Comparison of ENCODE assay signal across 1 cellular context in genomic region chr15:92878593-92879053, GRCh38.
TF ChIP-seq lines count a peak whose summit lies in the region.

No MANE protein-coding gene starts in this region.

TF ChIP-seq in K562, 482 proteins besides CTCF, POLR2A, EP300 and RAD21 (continued from another document and continues in another):
- TF ChIP-seq CTCFL (IDR thresholded peaks at IDR 0.05; ENCODE audit: borderline replicate concordance, insufficient read depth, low read depth, low read length, poor library complexity, severe bottlenecking) (no peak), ESRRA (IDR thresholded peaks at IDR 0.05; ENCODE audit: borderline replicate concordance, low read depth) (peak; percentile 100), TCF7L2 (IDR thresholded peaks at IDR 0.05; ENCODE audit: low read depth, low read length) (peak; percentile 12; the same call in 1 of the 2 replicates), UBTF (IDR thresholded peaks at IDR 0.05; ENCODE audit: borderline replicate concordance in 1 of 2, low read depth in 2 of 2, low read length in 2 of 2) (no peak), FOXK1 (CRISPR knock-in tag; IDR thresholded peaks at IDR 0.05; ENCODE audit: borderline replicate concordance) (no peak), USF2 (CRISPR knock-in tag; IDR thresholded peaks at IDR 0.05) (no peak; the same call in none of the 2 replicates), HNRNPLL (IDR thresholded peaks at IDR 0.05; ENCODE audit: low read depth, low read length, poor library complexity, severe bottlenecking) (no peak), DNMT1 (IDR thresholded peaks at IDR 0.05) (0 out of 2 replicates have a peak, but pooled peaks have one; percentile 40), NCOA1 (IDR thresholded peaks at IDR 0.05; ENCODE audit: low read depth) (peak; percentile 68; the same call in 1 of the 2 replicates), ZNF316 (IDR thresholded peaks at IDR 0.05) (peak; percentile 26; the same call in 1 of the 2 replicates), FOSL1 (tag; conservative IDR thresholded peaks at IDR 0.05) (peak; percentile 52), ZEB2 (IDR thresholded peaks at IDR 0.05) (peak; percentile 65), POLR2AphosphoS2 (IDR thresholded peaks at IDR 0.05; ENCODE audit: low read length) (no peak), ZNF780A (CRISPR knock-in tag; IDR thresholded peaks at IDR 0.05) (no peak), GTF2F1 (IDR thresholded peaks at IDR 0.05; ENCODE audit: low read depth, low read length) (no peak), TAF7 (tag; IDR thresholded peaks at IDR 0.05) (no peak), HMG20B (CRISPR knock-in tag; IDR thresholded peaks at IDR 0.05) (no peak), TFAM (CRISPR knock-in tag; conservative IDR thresholded peaks at IDR 0.05) (no peak), PCBP2 (IDR thresholded peaks at IDR 0.05; ENCODE audit: low read depth, low read length, poor library complexity, severe bottlenecking) (no peak), ZNF175 (CRISPR knock-in tag; IDR thresholded peaks at IDR 0.05; ENCODE audit: low read depth) (peak; percentile 46; the same call in 1 of the 2 replicates), ZNF764 (CRISPR knock-in tag; IDR thresholded peaks at IDR 0.05; ENCODE audit: low read depth) (no peak), ZNF507 (tag; conservative IDR thresholded peaks at IDR 0.05) (no peak), PKNOX1 (IDR thresholded peaks at IDR 0.05) (peak; percentile 39; the same call in 1 of the 2 replicates), SMAD4 (CRISPR knock-in tag; conservative IDR thresholded peaks at IDR 0.05) (no peak)
- TF ChIP-seq, protein P1, sequence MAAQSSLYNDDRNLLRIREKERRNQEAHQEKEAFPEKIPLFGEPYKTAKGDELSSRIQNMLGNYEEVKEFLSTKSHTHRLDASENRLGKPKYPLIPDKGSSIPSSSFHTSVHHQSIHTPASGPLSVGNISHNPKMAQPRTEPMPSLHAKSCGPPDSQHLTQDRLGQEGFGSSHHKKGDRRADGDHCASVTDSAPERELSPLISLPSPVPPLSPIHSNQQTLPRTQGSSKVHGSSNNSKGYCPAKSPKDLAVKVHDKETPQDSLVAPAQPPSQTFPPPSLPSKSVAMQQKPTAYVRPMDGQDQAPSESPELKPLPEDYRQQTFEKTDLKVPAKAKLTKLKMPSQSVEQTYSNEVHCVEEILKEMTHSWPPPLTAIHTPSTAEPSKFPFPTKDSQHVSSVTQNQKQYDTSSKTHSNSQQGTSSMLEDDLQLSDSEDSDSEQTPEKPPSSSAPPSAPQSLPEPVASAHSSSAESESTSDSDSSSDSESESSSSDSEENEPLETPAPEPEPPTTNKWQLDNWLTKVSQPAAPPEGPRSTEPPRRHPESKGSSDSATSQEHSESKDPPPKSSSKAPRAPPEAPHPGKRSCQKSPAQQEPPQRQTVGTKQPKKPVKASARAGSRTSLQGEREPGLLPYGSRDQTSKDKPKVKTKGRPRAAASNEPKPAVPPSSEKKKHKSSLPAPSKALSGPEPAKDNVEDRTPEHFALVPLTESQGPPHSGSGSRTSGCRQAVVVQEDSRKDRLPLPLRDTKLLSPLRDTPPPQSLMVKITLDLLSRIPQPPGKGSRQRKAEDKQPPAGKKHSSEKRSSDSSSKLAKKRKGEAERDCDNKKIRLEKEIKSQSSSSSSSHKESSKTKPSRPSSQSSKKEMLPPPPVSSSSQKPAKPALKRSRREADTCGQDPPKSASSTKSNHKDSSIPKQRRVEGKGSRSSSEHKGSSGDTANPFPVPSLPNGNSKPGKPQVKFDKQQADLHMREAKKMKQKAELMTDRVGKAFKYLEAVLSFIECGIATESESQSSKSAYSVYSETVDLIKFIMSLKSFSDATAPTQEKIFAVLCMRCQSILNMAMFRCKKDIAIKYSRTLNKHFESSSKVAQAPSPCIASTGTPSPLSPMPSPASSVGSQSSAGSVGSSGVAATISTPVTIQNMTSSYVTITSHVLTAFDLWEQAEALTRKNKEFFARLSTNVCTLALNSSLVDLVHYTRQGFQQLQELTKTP (IDR thresholded peaks at IDR 0.05; ENCODE audit: low read depth in 1 of 2, partially characterized antibody in 2 of 2) = peak in 1 of 2 experiments; percentile 71
- TF ChIP-seq, protein P2, sequence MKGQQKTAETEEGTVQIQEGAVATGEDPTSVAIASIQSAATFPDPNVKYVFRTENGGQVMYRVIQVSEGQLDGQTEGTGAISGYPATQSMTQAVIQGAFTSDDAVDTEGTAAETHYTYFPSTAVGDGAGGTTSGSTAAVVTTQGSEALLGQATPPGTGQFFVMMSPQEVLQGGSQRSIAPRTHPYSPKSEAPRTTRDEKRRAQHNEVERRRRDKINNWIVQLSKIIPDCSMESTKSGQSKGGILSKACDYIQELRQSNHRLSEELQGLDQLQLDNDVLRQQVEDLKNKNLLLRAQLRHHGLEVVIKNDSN (CRISPR knock-in tag; IDR thresholded peaks at IDR 0.05) = peak; percentile 40; the same call in 1 of the 2 replicates
- TF ChIP-seq, protein P3, sequence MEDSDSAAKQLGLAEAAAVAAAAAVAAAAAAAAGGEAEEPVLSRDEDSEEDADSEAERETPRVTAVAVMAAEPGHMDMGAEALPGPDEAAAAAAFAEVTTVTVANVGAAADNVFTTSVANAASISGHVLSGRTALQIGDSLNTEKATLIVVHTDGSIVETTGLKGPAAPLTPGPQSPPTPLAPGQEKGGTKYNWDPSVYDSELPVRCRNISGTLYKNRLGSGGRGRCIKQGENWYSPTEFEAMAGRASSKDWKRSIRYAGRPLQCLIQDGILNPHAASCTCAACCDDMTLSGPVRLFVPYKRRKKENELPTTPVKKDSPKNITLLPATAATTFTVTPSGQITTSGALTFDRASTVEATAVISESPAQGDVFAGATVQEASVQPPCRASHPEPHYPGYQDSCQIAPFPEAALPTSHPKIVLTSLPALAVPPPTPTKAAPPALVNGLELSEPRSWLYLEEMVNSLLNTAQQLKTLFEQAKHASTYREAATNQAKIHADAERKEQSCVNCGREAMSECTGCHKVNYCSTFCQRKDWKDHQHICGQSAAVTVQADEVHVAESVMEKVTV (CRISPR knock-in tag; IDR thresholded peaks at IDR 0.05) = no peak
- TF ChIP-seq, protein P4, sequence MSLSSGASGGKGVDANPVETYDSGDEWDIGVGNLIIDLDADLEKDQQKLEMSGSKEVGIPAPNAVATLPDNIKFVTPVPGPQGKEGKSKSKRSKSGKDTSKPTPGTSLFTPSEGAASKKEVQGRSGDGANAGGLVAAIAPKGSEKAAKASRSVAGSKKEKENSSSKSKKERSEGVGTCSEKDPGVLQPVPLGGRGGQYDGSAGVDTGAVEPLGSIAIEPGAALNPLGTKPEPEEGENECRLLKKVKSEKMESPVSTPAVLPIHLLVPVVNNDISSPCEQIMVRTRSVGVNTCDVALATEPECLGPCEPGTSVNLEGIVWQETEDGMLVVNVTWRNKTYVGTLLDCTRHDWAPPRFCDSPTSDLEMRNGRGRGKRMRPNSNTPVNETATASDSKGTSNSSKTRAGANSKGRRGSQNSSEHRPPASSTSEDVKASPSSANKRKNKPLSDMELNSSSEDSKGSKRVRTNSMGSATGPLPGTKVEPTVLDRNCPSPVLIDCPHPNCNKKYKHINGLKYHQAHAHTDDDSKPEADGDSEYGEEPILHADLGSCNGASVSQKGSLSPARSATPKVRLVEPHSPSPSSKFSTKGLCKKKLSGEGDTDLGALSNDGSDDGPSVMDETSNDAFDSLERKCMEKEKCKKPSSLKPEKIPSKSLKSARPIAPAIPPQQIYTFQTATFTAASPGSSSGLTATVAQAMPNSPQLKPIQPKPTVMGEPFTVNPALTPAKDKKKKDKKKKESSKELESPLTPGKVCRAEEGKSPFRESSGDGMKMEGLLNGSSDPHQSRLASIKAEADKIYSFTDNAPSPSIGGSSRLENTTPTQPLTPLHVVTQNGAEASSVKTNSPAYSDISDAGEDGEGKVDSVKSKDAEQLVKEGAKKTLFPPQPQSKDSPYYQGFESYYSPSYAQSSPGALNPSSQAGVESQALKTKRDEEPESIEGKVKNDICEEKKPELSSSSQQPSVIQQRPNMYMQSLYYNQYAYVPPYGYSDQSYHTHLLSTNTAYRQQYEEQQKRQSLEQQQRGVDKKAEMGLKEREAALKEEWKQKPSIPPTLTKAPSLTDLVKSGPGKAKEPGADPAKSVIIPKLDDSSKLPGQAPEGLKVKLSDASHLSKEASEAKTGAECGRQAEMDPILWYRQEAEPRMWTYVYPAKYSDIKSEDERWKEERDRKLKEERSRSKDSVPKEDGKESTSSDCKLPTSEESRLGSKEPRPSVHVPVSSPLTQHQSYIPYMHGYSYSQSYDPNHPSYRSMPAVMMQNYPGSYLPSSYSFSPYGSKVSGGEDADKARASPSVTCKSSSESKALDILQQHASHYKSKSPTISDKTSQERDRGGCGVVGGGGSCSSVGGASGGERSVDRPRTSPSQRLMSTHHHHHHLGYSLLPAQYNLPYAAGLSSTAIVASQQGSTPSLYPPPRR (CRISPR knock-in tag; IDR thresholded peaks at IDR 0.05; ENCODE audit: borderline replicate concordance) = no peak
- TF ChIP-seq, protein P5, sequence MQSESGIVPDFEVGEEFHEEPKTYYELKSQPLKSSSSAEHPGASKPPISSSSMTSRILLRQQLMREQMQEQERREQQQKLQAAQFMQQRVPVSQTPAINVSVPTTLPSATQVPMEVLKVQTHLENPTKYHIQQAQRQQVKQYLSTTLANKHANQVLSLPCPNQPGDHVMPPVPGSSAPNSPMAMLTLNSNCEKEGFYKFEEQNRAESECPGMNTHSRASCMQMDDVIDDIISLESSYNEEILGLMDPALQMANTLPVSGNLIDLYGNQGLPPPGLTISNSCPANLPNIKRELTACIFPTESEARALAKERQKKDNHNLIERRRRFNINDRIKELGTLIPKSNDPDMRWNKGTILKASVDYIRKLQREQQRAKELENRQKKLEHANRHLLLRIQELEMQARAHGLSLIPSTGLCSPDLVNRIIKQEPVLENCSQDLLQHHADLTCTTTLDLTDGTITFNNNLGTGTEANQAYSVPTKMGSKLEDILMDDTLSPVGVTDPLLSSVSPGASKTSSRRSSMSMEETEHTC (IDR thresholded peaks at IDR 0.05) = peak; percentile 46; the same call in 1 of the 2 replicates
- TF ChIP-seq, protein P6, sequence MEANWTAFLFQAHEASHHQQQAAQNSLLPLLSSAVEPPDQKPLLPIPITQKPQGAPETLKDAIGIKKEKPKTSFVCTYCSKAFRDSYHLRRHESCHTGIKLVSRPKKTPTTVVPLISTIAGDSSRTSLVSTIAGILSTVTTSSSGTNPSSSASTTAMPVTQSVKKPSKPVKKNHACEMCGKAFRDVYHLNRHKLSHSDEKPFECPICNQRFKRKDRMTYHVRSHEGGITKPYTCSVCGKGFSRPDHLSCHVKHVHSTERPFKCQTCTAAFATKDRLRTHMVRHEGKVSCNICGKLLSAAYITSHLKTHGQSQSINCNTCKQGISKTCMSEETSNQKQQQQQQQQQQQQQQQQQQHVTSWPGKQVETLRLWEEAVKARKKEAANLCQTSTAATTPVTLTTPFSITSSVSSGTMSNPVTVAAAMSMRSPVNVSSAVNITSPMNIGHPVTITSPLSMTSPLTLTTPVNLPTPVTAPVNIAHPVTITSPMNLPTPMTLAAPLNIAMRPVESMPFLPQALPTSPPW (CRISPR knock-in tag; IDR thresholded peaks at IDR 0.05) = no peak; the same call in 1 of the 2 replicates
